ENCODE assay signal across 24 cellular contexts in the genomic region with DNA sequence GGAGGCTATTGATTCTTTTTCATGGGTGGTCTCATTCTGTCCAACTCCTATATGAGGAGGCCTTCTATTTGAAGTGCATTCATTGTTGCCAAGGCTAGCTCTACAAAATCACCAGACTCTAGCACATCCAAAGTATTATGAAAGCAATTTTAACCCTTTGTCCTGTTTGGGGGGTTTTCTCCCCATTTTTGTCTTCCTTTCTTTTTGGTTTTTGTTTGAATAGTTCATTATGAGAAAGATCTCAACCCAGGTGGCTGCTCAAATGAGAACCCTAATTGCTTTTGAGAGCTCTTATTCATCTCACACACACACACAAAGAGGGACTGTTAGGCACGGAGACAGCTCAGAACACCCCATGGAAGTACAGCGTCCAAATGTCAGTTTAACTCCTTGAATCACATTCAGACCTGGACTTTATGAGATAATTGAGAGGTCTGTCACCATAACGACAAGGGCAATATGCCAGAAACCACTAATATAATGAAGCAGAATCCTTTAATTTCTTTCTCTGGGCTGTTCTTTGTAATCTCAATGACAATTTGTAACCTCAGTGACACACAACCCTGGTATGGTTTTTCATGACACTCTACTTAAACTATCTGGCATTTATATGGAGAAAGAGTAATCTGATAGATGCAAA.
DNase-seq lines count a peak whose midpoint lies in the region; ATAC-seq and TF ChIP-seq lines count a peak whose summit lies in the region.
"Had no signal": no experiment of that assay in that cellular context is flagged by ENCODE, and none has a peak within 500 bp of the region (broad histone marks: within the 10 kb centered on the region; RNA-seq: fewer than 3 reads in every experiment).

No MANE protein-coding gene starts in this region.

- no peaks in the 10 kb centered on the region for H3K4me1 ChIP-seq in endodermal cell (ENCODE audit: control insufficient read depth, insufficient read depth, low read length)
- H3K4me1 ChIP-seq: foreskin keratinocyte, Peyer's patch had no signal

- H3K4me3 ChIP-seq in endodermal cell (ENCODE audit: low read length), result no peak overlapping the region
- H3K4me3 ChIP-seq: MG63, Peyer's patch had no signal

- 88% methylated on average over 3 of the region's 3 CpGs; no CpG with 5 or more reads in 1 of the 2 experiments for WGBS in endodermal cell (ENCODE audit: insufficient coverage in 1 of 2, insufficient read length in 1 of 2), 2 experiments

- no peak for TF ChIP-seq CTCF in endodermal cell (conservative IDR thresholded peaks at IDR 0.05)

- no peaks in the 10 kb centered on the region for H3K27me3 ChIP-seq in endodermal cell (ENCODE audit: control insufficient read depth, insufficient read depth, low read length, poor library complexity, severe bottlenecking)
- H3K27me3 ChIP-seq: foreskin keratinocyte, MG63, Peyer's patch had no signal

- DNase-seq in D341Med (ENCODE audit: low spot score), result peak; percentile 21
- peak; percentile 60 to 94 (median 62) for DNase-seq in NCI-H1417 (lab: John Stamatoyannopoulos, UW)
- DNase-seq in NCI-H524 (lab: John Stamatoyannopoulos, UW), result peak; percentile 84 to 92
- DNase-seq in endodermal cell, result no peak
- DNase-seq in hippocampal formation (lab: John Stamatoyannopoulos, UW), result no peak
- DNase-seq in ecto neural progenitor cell (ENCODE audit: low spot score), result no peak
- no peak for DNase-seq in dedifferentiated amniotic fluid mesenchymal stem cell (ENCODE audit: extremely low spot score)
- DNase-seq: activated B cell treated with CpG ODN at 0.5 μM for 24 hours; activated CD8-positive, alpha-beta T cell treated with anti-CD3 and anti-CD28 coated beads for 36 hours; activated naive CD4-positive, alpha-beta T cell treated with anti-CD3 and anti-CD28 coated beads, Interleukin-2, amount 50 U/mL, for 16 hours; activated T-cell treated with anti-CD3 and anti-CD28 coated beads, Interleukin-2, amount 50 U/mL, for 24 hours; cortex of kidney; DND-41; foreskin keratinocyte; MG63; nephron progenitor cell; NK-92 treated with Interleukin-12 subunit alpha and Interleukin-12 subunit beta, amount 100 ng/mL, for 24 hours; Peyer's patch; stimulated activated CD4-positive, alpha-beta T cell treated with anti-CD3 and anti-CD28 coated beads, Interleukin-4, amount 100 ng/mL, for 4 hours had no signal

- peak overlapping the region; percentile 32 for H3K27ac ChIP-seq in endodermal cell (ENCODE audit: low read depth, low read length)
- H3K27ac ChIP-seq: C4-2B, epithelial cell of prostate, foreskin keratinocyte, Peyer's patch had no signal

- H3K4me3 Mint-ChIP-seq in endodermal cell, result no peak overlapping the region
- H3K4me3 Mint-ChIP-seq: activated B cell treated with CpG ODN at 0.5 μM for 24 hours; activated CD8-positive, alpha-beta T cell treated with anti-CD3 and anti-CD28 coated beads for 36 hours; activated T-cell treated with anti-CD3 and anti-CD28 coated beads, Interleukin-2, amount 50 U/mL, for 24 hours; IgD-negative memory B cell; nephron progenitor cell; T-helper 2 cell treated with Interferon-gamma antibody and Interleukin-4, amounts not matched to agents 5 μg/mL and 100 μg/mL, for 36 hours had no signal

- peaks cover 17% of the 10 kb centered on the region for H3K36me3 Mint-ChIP-seq in endodermal cell (ENCODE audit: low read depth)
- H3K36me3 Mint-ChIP-seq: IgD-negative memory B cell had no signal

- H3K9me3 ChIP-seq in endodermal cell (ENCODE audit: control insufficient read depth, low read length), result no peaks in the 10 kb centered on the region
- H3K9me3 ChIP-seq: MG63, Peyer's patch had no signal

- peaks cover 16% of the 10 kb centered on the region for H3K36me3 ChIP-seq in endodermal cell (ENCODE audit: control insufficient read depth, insufficient read depth, low read length)
- H3K36me3 ChIP-seq: MG63, Peyer's patch had no signal

- no peak overlapping the region for H3K9ac ChIP-seq in endodermal cell (ENCODE audit: extremely low read depth, low read length, poor library complexity, severe bottlenecking)

- ATAC-seq in HG03045 (IDR thresholded peaks at IDR 0.05; ENCODE audit: unreplicated experiment), result no peak
- ATAC-seq: activated CD8-positive, alpha-beta T cell treated with anti-CD3 and anti-CD28 coated beads for 36 hours; foreskin keratinocyte had no signal

- H3K4me1 Mint-ChIP-seq in endodermal cell, result no peaks in the 10 kb centered on the region
- H3K4me1 Mint-ChIP-seq: activated B cell treated with CpG ODN at 0.5 μM for 24 hours, IgD-negative memory B cell, nephron progenitor cell had no signal

- H3K27ac Mint-ChIP-seq in endodermal cell, result no peak overlapping the region
- H3K27ac Mint-ChIP-seq: activated B cell treated with CpG ODN at 0.5 μM for 24 hours; activated CD8-positive, alpha-beta T cell treated with anti-CD3 and anti-CD28 coated beads for 36 hours; activated T-cell treated with anti-CD3 and anti-CD28 coated beads, Interleukin-2, amount 50 U/mL, for 24 hours; IgD-negative memory B cell; nephron progenitor cell; T-helper 2 cell treated with Interferon-gamma antibody and Interleukin-4, amounts not matched to agents 5 μg/mL and 100 μg/mL, for 36 hours had no signal

- no peaks in the 10 kb centered on the region for H3K27me3 Mint-ChIP-seq in endodermal cell (ENCODE audit: insufficient read depth)
- H3K27me3 Mint-ChIP-seq: activated B cell treated with CpG ODN at 0.5 μM for 24 hours; activated CD8-positive, alpha-beta T cell treated with anti-CD3 and anti-CD28 coated beads for 36 hours; activated T-cell treated with anti-CD3 and anti-CD28 coated beads, Interleukin-2, amount 50 U/mL, for 24 hours; IgD-negative memory B cell had no signal

- no peaks in the 10 kb centered on the region for H3K9me3 Mint-ChIP-seq in endodermal cell
- H3K9me3 Mint-ChIP-seq: activated B cell treated with CpG ODN at 0.5 μM for 24 hours; activated CD8-positive, alpha-beta T cell treated with anti-CD3 and anti-CD28 coated beads for 36 hours; nephron progenitor cell; T-helper 2 cell treated with Interferon-gamma antibody and Interleukin-4, amounts not matched to agents 5 μg/mL and 100 μg/mL, for 36 hours had no signal

Comparison
In these comparisons a context has a peak if more than half of its experiments do, and no peak if none do; other contexts are left out.
1. DNase-seq: peak in D341Med (single experiment), NCI-H1417 (3 of 3) and NCI-H524 (2 of 2); none in endodermal cell (single experiment), hippocampal formation (0 of 2), ecto neural progenitor cell (single experiment) and dedifferentiated amniotic fluid mesenchymal stem cell (single experiment).